ENCODE assay signal across 9 cellular contexts in the genomic region with DNA sequence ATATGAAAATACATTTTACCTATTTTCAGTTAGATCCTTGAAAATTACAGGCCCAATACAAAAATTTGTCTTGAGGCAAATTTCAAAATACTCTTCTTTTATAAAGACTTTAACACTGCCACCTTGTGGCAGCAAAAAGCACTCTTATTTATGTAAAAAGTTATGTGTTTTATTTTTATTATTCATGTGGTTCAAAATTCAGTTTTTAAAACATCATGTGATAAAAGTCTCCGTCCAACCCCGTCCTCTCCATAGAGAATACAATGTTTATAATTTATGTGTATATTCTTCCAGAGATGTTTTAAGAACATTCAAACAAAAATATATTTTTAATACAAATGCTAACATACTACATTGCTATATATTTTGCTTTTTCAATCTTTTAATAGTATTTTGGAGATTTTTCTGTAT. TPM values are rescaled to one million over a fixed set of nuclear protein-coding genes. Genes with fewer than 3 reads are reported as not detected.
A peak's percentile ranks its signal among the peaks of the same experiment; 100 is the strongest.
DNase-seq lines count a peak whose midpoint lies in the region; ATAC-seq and TF ChIP-seq lines count a peak whose summit lies in the region.
"Had no signal": no experiment of that assay in that cellular context is flagged by ENCODE, and none has a peak within 500 bp of the region (broad histone marks: within the 10 kb centered on the region; RNA-seq: fewer than 3 reads in every experiment).

No MANE protein-coding gene starts in this region.

- peaks cover 5 to 8% of the 10 kb centered on the region in 2 donors for H3K27me3 Mint-ChIP-seq in natural killer cell (ENCODE audit: low read depth in 2 of 2)
- peaks cover 7% of the 10 kb centered on the region in 2 donors for H3K27me3 Mint-ChIP-seq in natural killer cell treated with Interleukin-12 subunit alpha and Interleukin-12 subunit beta and Interleukin-15 and Interleukin-18, amount 100 ng/mL, for 72 hours
- H3K27me3 Mint-ChIP-seq in activated T-helper 2 cell treated with anti-CD3 and anti-CD28 coated beads, Interferon-gamma antibody, Interleukin-2, Interleukin-4, amounts not matched to agents 10 μg/mL and 5 μg/mL and 100 μg/mL, durations not matched to agents 14 hours and 24 hours and 36 hours (ENCODE audit: low read depth) = peaks cover 2% of the 10 kb centered on the region
- H3K27me3 Mint-ChIP-seq: stimulated activated naive CD8-positive, alpha-beta T cell treated with anti-CD3 and anti-CD28 coated beads, Interleukin-15, Interleukin-2, amounts not matched to agents 100 ng/mL and 50 ng/mL, for 24 hours had no signal

- intact Hi-C loops in natural killer cell (cut with micrococcal nuclease) = no loop called here
- intact Hi-C loops in activated T-helper 2 cell treated with anti-CD3 and anti-CD28 coated beads, Interferon-gamma antibody, Interleukin-2, Interleukin-4, amounts not matched to agents 10 μg/mL and 5 μg/mL and 100 μg/mL, durations not matched to agents 14 hours and 24 hours and 36 hours (cut with micrococcal nuclease) = loop anchor here (1.0 to 10.0 kb wide), 5 partner anchors 37 to 599 kb away; partner anchors contain the start of genes C3orf80 and TRIM59

- H3K9me3 Mint-ChIP-seq in natural killer cell = no peaks in the 10 kb centered on the region
- no peaks in the 10 kb centered on the region for H3K9me3 Mint-ChIP-seq in natural killer cell treated with Interleukin-12 subunit alpha and Interleukin-12 subunit beta and Interleukin-15 and Interleukin-18, amount 100 ng/mL, for 72 hours
- no peaks in the 10 kb centered on the region for H3K9me3 Mint-ChIP-seq in activated T-helper 2 cell treated with anti-CD3 and anti-CD28 coated beads, Interferon-gamma antibody, Interleukin-2, Interleukin-4, amounts not matched to agents 10 μg/mL and 5 μg/mL and 100 μg/mL, durations not matched to agents 14 hours and 24 hours and 36 hours
- H3K9me3 Mint-ChIP-seq: stimulated activated naive CD8-positive, alpha-beta T cell treated with anti-CD3 and anti-CD28 coated beads, Interleukin-15, Interleukin-2, amounts not matched to agents 100 ng/mL and 50 ng/mL, for 24 hours had no signal

- peak; percentile 77 for TF ChIP-seq CTCF in natural killer cell (IDR thresholded peaks at IDR 0.05)

- H3K36me3 Mint-ChIP-seq in natural killer cell = no peaks in the 10 kb centered on the region
- no peaks in the 10 kb centered on the region for H3K36me3 Mint-ChIP-seq in natural killer cell treated with Interleukin-12 subunit alpha and Interleukin-12 subunit beta and Interleukin-15 and Interleukin-18, amount 100 ng/mL, for 72 hours
- H3K36me3 Mint-ChIP-seq in activated T-helper 2 cell treated with anti-CD3 and anti-CD28 coated beads, Interferon-gamma antibody, Interleukin-2, Interleukin-4, amounts not matched to agents 10 μg/mL and 5 μg/mL and 100 μg/mL, durations not matched to agents 14 hours and 24 hours and 36 hours (ENCODE audit: low read depth) = no peaks in the 10 kb centered on the region

- DNase-seq in natural killer cell = no peak
- DNase-seq in natural killer cell treated with Interleukin-12 subunit alpha and Interleukin-12 subunit beta and Interleukin-15 and Interleukin-18, amount 100 ng/mL, for 72 hours (ENCODE audit: low spot score) = no peak
- peak; percentile 6 for DNase-seq in NCI-H526 treated with DMSO at 0.1 percent for 48 hours (lab: John Stamatoyannopoulos, UW)
- DNase-seq in central memory CD4-positive, alpha-beta T cell = peak; percentile 8
- DNase-seq in myocyte (ENCODE audit: low read depth) = peak; percentile 55
- no peak for DNase-seq in cerebellar nuclear complex (lab: John Stamatoyannopoulos, UW)
- DNase-seq in activated T-helper 2 cell treated with anti-CD3 and anti-CD28 coated beads, Interferon-gamma antibody, Interleukin-2, Interleukin-4, amounts not matched to agents 10 μg/mL and 5 μg/mL and 100 μg/mL, durations not matched to agents 14 hours and 24 hours and 36 hours (ENCODE audit: low spot score) = no peak

- no peak overlapping the region for H3K27ac Mint-ChIP-seq in natural killer cell
- H3K27ac Mint-ChIP-seq in natural killer cell treated with Interleukin-12 subunit alpha and Interleukin-12 subunit beta and Interleukin-15 and Interleukin-18, amount 100 ng/mL, for 72 hours = no peak overlapping the region
- no peak overlapping the region for H3K27ac Mint-ChIP-seq in activated T-helper 2 cell treated with anti-CD3 and anti-CD28 coated beads, Interferon-gamma antibody, Interleukin-2, Interleukin-4, amounts not matched to agents 10 μg/mL and 5 μg/mL and 100 μg/mL, durations not matched to agents 14 hours and 24 hours and 36 hours
- H3K27ac Mint-ChIP-seq: stimulated activated naive CD8-positive, alpha-beta T cell treated with anti-CD3 and anti-CD28 coated beads, Interleukin-15, Interleukin-2, amounts not matched to agents 100 ng/mL and 50 ng/mL, for 24 hours had no signal

- ATAC-seq in natural killer cell (peak in 1 of 3 donors; percentile 34), HG03460 (IDR thresholded peaks at IDR 0.05; ENCODE audit: unreplicated experiment) (no peak)
- no peak for ATAC-seq in natural killer cell treated with Interleukin-12 subunit alpha and Interleukin-12 subunit beta and Interleukin-15 and Interleukin-18, amount 100 ng/mL, for 72 hours

- no peak overlapping the region for H3K4me3 Mint-ChIP-seq in natural killer cell
- H3K4me3 Mint-ChIP-seq in natural killer cell treated with Interleukin-12 subunit alpha and Interleukin-12 subunit beta and Interleukin-15 and Interleukin-18, amount 100 ng/mL, for 72 hours = no peak overlapping the region
- H3K4me3 Mint-ChIP-seq in activated T-helper 2 cell treated with anti-CD3 and anti-CD28 coated beads, Interferon-gamma antibody, Interleukin-2, Interleukin-4, amounts not matched to agents 10 μg/mL and 5 μg/mL and 100 μg/mL, durations not matched to agents 14 hours and 24 hours and 36 hours (ENCODE audit: low read depth) = no peak overlapping the region

- peaks cover 5 to 13% of the 10 kb centered on the region in 2 donors for H3K4me1 Mint-ChIP-seq in natural killer cell
- H3K4me1 Mint-ChIP-seq in natural killer cell treated with Interleukin-12 subunit alpha and Interleukin-12 subunit beta and Interleukin-15 and Interleukin-18, amount 100 ng/mL, for 72 hours (ENCODE audit: low read depth in 2 of 2) = peaks cover 0 to 7% of the 10 kb centered on the region in 2 donors
- H3K4me1 Mint-ChIP-seq in activated T-helper 2 cell treated with anti-CD3 and anti-CD28 coated beads, Interferon-gamma antibody, Interleukin-2, Interleukin-4, amounts not matched to agents 10 μg/mL and 5 μg/mL and 100 μg/mL, durations not matched to agents 14 hours and 24 hours and 36 hours (ENCODE audit: low read depth) = peaks cover 7% of the 10 kb centered on the region

RNA-seq across cellular contexts. Expression of gene TRIM59, which starts 36.9 kb away (rescaled TPM):
- total RNA-seq in natural killer cell (10 to 100 TPM; 16.7 to 20.3 (median 17.9) TPM), myocyte (7.9 and 8.0 TPM in 2 replicates)
- total RNA-seq in natural killer cell treated with Interleukin-12 subunit alpha and Interleukin-12 subunit beta and Interleukin-15 and Interleukin-18, amount 100 ng/mL, for 72 hours = 10 to 100 TPM; 22.6 to 30.5 TPM
- 6.5 TPM for polyA plus RNA-seq in myocyte (2012)
- total RNA-seq in activated T-helper 2 cell treated with anti-CD3 and anti-CD28 coated beads, Interferon-gamma antibody, Interleukin-2, Interleukin-4, amounts not matched to agents 10 μg/mL and 5 μg/mL and 100 μg/mL, durations not matched to agents 14 hours and 24 hours and 36 hours = 35.9 and 37.0 TPM in 2 replicates

Comparison
In these comparisons a context has a peak if more than half of its experiments do, and no peak if none do; other contexts are left out.
1. DNase-seq: peak in NCI-H526 treated with DMSO at 0.1 percent for 48 hours (single experiment), central memory CD4-positive, alpha-beta T cell (single experiment) and myocyte (single experiment); none in natural killer cell (single experiment), natural killer cell treated with Interleukin-12 subunit alpha and Interleukin-12 subunit beta and Interleukin-15 and Interleukin-18, amount 100 ng/mL, for 72 hours (single experiment), cerebellar nuclear complex (0 of 2) and activated T-helper 2 cell treated with anti-CD3 and anti-CD28 coated beads, Interferon-gamma antibody, Interleukin-2, Interleukin-4, amounts not matched to agents 10 μg/mL and 5 μg/mL and 100 μg/mL, durations not matched to agents 14 hours and 24 hours and 36 hours (single experiment).